20 cellular contexts compared by ENCODE assay signal in the genomic region with DNA sequence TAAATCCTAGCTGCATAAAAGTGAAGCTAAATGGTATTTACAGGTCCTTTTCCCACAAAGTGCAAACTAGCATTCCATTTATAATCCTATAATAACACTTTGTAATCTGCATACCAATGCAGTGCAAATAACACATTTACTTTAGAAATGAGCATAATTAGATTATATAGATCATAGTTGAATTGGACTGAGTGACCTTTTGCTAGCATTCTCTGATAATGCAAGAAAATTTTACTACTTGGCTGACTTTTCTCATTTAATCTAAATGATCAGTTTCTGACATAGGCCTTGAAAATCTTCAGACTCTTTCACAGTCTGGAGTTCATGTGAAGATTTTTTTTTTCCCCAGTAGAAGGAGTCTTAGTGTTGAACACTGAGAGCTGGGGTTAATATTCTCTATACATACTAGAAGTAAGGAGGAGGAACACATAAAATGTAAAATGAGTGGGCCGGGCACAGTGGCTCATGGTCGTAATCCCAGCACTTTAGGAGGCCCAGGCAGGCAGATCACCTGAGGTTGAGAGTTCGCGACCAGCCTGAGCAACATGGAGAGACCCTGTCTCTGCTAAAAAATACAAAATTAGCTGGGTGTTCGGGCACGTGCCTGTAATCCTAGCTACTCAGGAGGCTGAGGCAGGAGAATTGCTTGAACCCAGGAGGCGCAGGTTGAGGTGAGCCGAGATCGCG.
"Had no signal": no experiment of that assay in that cellular context is flagged by ENCODE, and none has a peak within 500 bp of the region (broad histone marks: within the 10 kb centered on the region; RNA-seq: fewer than 3 reads in every experiment).

No MANE protein-coding gene starts in this region.

- H3K27ac ChIP-seq: coronary artery, left lung, psoas muscle, right lobe of liver, thoracic aorta, tibial nerve, upper lobe of left lung had no signal

- ATAC-seq: effector memory CD8-positive, alpha-beta T cell; left cardiac atrium; left lung; naive thymus-derived CD4-positive, alpha-beta T cell; psoas muscle; right lobe of liver; stimulated activated naive B cell treated with anti-CD40 and anti-IgM and Interleukin-4, amounts not matched to agents 10 μg/mL and 1 μg/mL and 100 μg/mL, for 72 hours had no signal

- H3K4me3 Mint-ChIP-seq: effector memory CD8-positive, alpha-beta T cell; naive thymus-derived CD4-positive, alpha-beta T cell; nephron progenitor cell; stimulated activated naive B cell treated with anti-CD40 and anti-IgM and Interleukin-4, amounts not matched to agents 10 μg/mL and 1 μg/mL and 100 μg/mL, for 72 hours; stimulated activated naive CD8-positive, alpha-beta T cell treated with anti-CD3 and anti-CD28 coated beads, Interleukin-15, Interleukin-2, amounts not matched to agents 100 ng/mL and 50 ng/mL, for 24 hours had no signal

- H3K27ac Mint-ChIP-seq: effector memory CD8-positive, alpha-beta T cell; naive thymus-derived CD4-positive, alpha-beta T cell; nephron progenitor cell; stimulated activated naive B cell treated with anti-CD40 and anti-IgM and Interleukin-4, amounts not matched to agents 10 μg/mL and 1 μg/mL and 100 μg/mL, for 72 hours; stimulated activated naive CD8-positive, alpha-beta T cell treated with anti-CD3 and anti-CD28 coated beads, Interleukin-15, Interleukin-2, amounts not matched to agents 100 ng/mL and 50 ng/mL, for 24 hours had no signal

- H3K36me3 Mint-ChIP-seq: naive thymus-derived CD4-positive, alpha-beta T cell; stimulated activated naive B cell treated with anti-CD40 and anti-IgM and Interleukin-4, amounts not matched to agents 10 μg/mL and 1 μg/mL and 100 μg/mL, for 72 hours had no signal

- H3K4me3 ChIP-seq: coronary artery, left lung, psoas muscle, right lobe of liver, thoracic aorta, tibial nerve, upper lobe of left lung had no signal

- H3K36me3 ChIP-seq: left lung, right lobe of liver, thoracic aorta, tibial nerve, upper lobe of left lung had no signal

- DNase-seq: dermis blood vessel endothelial cell; effector memory CD8-positive, alpha-beta T cell; left cardiac atrium; left lung; mesenchymal stem cell; midbrain; naive thymus-derived CD4-positive, alpha-beta T cell; nephron progenitor cell; nucleus accumbens; psoas muscle; right lobe of liver; small intestine; stimulated activated CD4-positive, alpha-beta T cell treated with anti-CD3 and anti-CD28 coated beads, Interleukin-15, amount 100 ng/mL, for 24 hours; stimulated activated CD4-positive, alpha-beta T cell treated with anti-CD3 and anti-CD28 coated beads, Interleukin-2, amount 100 ng/mL, for 48 hours; stimulated activated naive B cell treated with anti-CD40 and anti-IgM and Interleukin-4, amounts not matched to agents 10 μg/mL and 1 μg/mL and 100 μg/mL, for 72 hours; upper lobe of left lung had no signal

- H3K27me3 Mint-ChIP-seq: effector memory CD8-positive, alpha-beta T cell; naive thymus-derived CD4-positive, alpha-beta T cell; stimulated activated naive B cell treated with anti-CD40 and anti-IgM and Interleukin-4, amounts not matched to agents 10 μg/mL and 1 μg/mL and 100 μg/mL, for 72 hours; stimulated activated naive CD8-positive, alpha-beta T cell treated with anti-CD3 and anti-CD28 coated beads, Interleukin-15, Interleukin-2, amounts not matched to agents 100 ng/mL and 50 ng/mL, for 24 hours had no signal

- H3K4me1 Mint-ChIP-seq: nephron progenitor cell; stimulated activated naive B cell treated with anti-CD40 and anti-IgM and Interleukin-4, amounts not matched to agents 10 μg/mL and 1 μg/mL and 100 μg/mL, for 72 hours had no signal

- H3K4me1 ChIP-seq: left lung, psoas muscle, right lobe of liver, tibial nerve, upper lobe of left lung had no signal

- H3K27me3 ChIP-seq: left lung, right lobe of liver, tibial nerve, upper lobe of left lung had no signal

- H3K9me3 Mint-ChIP-seq: nephron progenitor cell; stimulated activated naive B cell treated with anti-CD40 and anti-IgM and Interleukin-4, amounts not matched to agents 10 μg/mL and 1 μg/mL and 100 μg/mL, for 72 hours; stimulated activated naive CD8-positive, alpha-beta T cell treated with anti-CD3 and anti-CD28 coated beads, Interleukin-15, Interleukin-2, amounts not matched to agents 100 ng/mL and 50 ng/mL, for 24 hours had no signal

- H3K9me3 ChIP-seq: left lung, psoas muscle, right lobe of liver, thoracic aorta, tibial nerve, upper lobe of left lung had no signal
